In the genomic region with DNA sequence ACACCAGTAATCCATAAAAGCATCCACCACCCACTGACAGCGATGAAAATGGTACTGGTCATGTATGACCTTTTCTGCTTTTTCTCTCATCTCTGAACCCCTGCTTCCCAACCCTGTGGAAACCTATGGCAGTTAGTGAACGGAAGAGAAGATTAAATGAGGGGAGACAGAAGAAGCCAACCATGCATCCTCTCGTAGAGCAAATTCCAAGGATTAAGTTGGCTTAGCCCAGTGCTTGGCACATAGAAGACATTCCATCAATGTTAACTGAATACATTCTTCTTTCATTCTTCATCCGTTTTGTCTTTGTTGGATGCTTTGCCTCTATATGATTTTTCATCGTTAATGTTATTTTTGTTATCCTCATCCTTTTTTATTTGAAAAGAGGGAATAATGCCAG, we compare ENCODE assay signal across 22 cellular contexts.
"Had no signal": no experiment of that assay in that cellular context is flagged by ENCODE, and none has a peak within 500 bp of the region (broad histone marks: within the 10 kb centered on the region; RNA-seq: fewer than 3 reads in every experiment).

No MANE protein-coding gene starts in this region.

- H3K4me3 ChIP-seq: colonic mucosa, dorsolateral prefrontal cortex, esophagus muscularis mucosa, gastrocnemius medialis, heart right ventricle, left lung, lower lobe of right lung, mucosa of descending colon had no signal

- H3K27ac ChIP-seq: colonic mucosa, dorsolateral prefrontal cortex, esophagus muscularis mucosa, gastrocnemius medialis, heart right ventricle, left lung, lower lobe of right lung had no signal

- ATAC-seq: gastrocnemius medialis, heart right ventricle, left cardiac atrium, left lung, left ventricle myocardium superior, lower lobe of right lung, mucosa of descending colon had no signal

- H3K27me3 ChIP-seq: colonic mucosa, esophagus muscularis mucosa, gastrocnemius medialis, heart right ventricle, left lung had no signal

- H3K4me1 ChIP-seq: colonic mucosa, esophagus muscularis mucosa, gastrocnemius medialis, heart right ventricle, left lung, lower lobe of right lung had no signal

- H3K9me3 ChIP-seq: colonic mucosa, esophagus muscularis mucosa, gastrocnemius medialis, heart right ventricle, left lung, lower lobe of right lung, mucosa of descending colon had no signal

- DNase-seq: colonic mucosa; cortex of kidney; dermis blood vessel endothelial cell; dorsolateral prefrontal cortex; effector CD4-positive, alpha-beta T cell; effector memory CD4-positive, alpha-beta T cell; foreskin fibroblast; foreskin melanocyte; gastrocnemius medialis; glutamatergic neuron; head of caudate nucleus; heart right ventricle; hypothalamus; immature natural killer cell; left cardiac atrium; left lung; left ventricle myocardium superior; lower lobe of right lung; mesenchymal stem cell; mucosa of descending colon; naive B cell had no signal

- H3K36me3 ChIP-seq: colonic mucosa, esophagus muscularis mucosa, gastrocnemius medialis, heart right ventricle, left lung, lower lobe of right lung had no signal
